ENCODE assay signal across 10 cellular contexts in genomic region chr10:122460891-122461293, GRCh38. TPM values are rescaled to one million over a fixed set of nuclear protein-coding genes. Genes with fewer than 3 reads are reported as not detected.
A peak's percentile ranks its signal among the peaks of the same experiment; 100 is the strongest.
DNase-seq lines count a peak whose midpoint lies in the region; ATAC-seq, FAIRE-seq and TF ChIP-seq lines count a peak whose summit lies in the region.
"Had no signal": no experiment of that assay in that cellular context is flagged by ENCODE, and none has a peak within 500 bp of the region (broad histone marks: within the 10 kb centered on the region; RNA-seq: fewer than 3 reads in every experiment).

No MANE protein-coding gene starts in this region.

- CTCF ChIA-PET in CD4-positive, alpha-beta T cell (lab: Charles Lee), result no interaction called here

- H3K27ac ChIP-seq in CD4-positive, alpha-beta T cell (ENCODE audit: low read depth, low read length), result no peak overlapping the region
- H3K27ac ChIP-seq in heart left ventricle, result peak overlapping the region in 11 of 12 donors; percentile 60 to 86 (median 74)
- H3K27ac ChIP-seq in pancreas, result no peak overlapping the region

- H3K27ac Mint-ChIP-seq in CD4-positive, alpha-beta T cell, result no peak overlapping the region
- H3K27ac Mint-ChIP-seq in activated naive CD8-positive, alpha-beta T cell treated with anti-CD3 and anti-CD28 coated beads for 36 hours, result no peak overlapping the region

- intact Hi-C loops in CD4-positive, alpha-beta T cell (cut with DNase I, micrococcal nuclease), result no loop called here
- intact Hi-C loops in heart left ventricle (cut with DNase I), result loop anchor here in 6 of 10 donors (2.0 to 10.0 kb wide), 3 partner anchors 36 to 104 kb away; partner anchors contain the start of gene DMBT1 (in 2 of the 6)
- intact Hi-C loops in pancreas (cut with DNase I), result no loop called here

- peaks cover 72% of the 10 kb centered on the region for H3K27me3 ChIP-seq in CD4-positive, alpha-beta T cell (ENCODE audit: control insufficient read depth, insufficient read depth, low read length)
- H3K27me3 ChIP-seq in heart left ventricle (peaks cover 0 to 38% (median 0%) of the 10 kb centered on the region in 9 donors), pancreas (no peaks in the 10 kb centered on the region)

- peaks cover 76% of the 10 kb centered on the region for H3K27me3 Mint-ChIP-seq in CD4-positive, alpha-beta T cell
- peaks cover 82% of the 10 kb centered on the region for H3K27me3 Mint-ChIP-seq in activated naive CD8-positive, alpha-beta T cell treated with anti-CD3 and anti-CD28 coated beads for 36 hours

- 0 to 1% (median 1%) methylated on average over 5 to 40 of the region's 40 CpGs for WGBS in heart left ventricle, 4 donors
- 0 to 1% methylated on average over 37 to 40 of the region's 40 CpGs for WGBS in pancreas, 2 donors

- no peak for DNase-seq in CD4-positive, alpha-beta T cell
- DNase-seq in activated naive CD8-positive, alpha-beta T cell treated with anti-CD3 and anti-CD28 coated beads for 36 hours, result no peak
- DNase-seq in heart left ventricle (peak in 1 of 5 donors; percentile 33), pancreas (peak in 1 of 6 donors; percentile 60), D341Med (ENCODE audit: low spot score) (no peak), NCI-H146 (lab: John Stamatoyannopoulos, UW) (no peak), SIG-M5 treated with dmso at 0.1 percent for 504 hours (lab: John Stamatoyannopoulos, UW; ENCODE audit: unreplicated experiment) (no peak)
- DNase-seq: GF-D8 had no signal

- peak overlapping the region; percentile 42 to 97 (median 75) for H3K4me3 ChIP-seq in heart left ventricle
- H3K4me3 ChIP-seq in pancreas, result peak overlapping the region; percentile 48 to 79 (median 56)

- no peaks in the 10 kb centered on the region for H3K9me3 Mint-ChIP-seq in CD4-positive, alpha-beta T cell
- no peaks in the 10 kb centered on the region for H3K9me3 Mint-ChIP-seq in activated naive CD8-positive, alpha-beta T cell treated with anti-CD3 and anti-CD28 coated beads for 36 hours

- no peak for ATAC-seq in CD4-positive, alpha-beta T cell (ENCODE audit: poor library complexity)
- no peak for ATAC-seq in heart left ventricle
- no peak for ATAC-seq in pancreas
- no peak for ATAC-seq in GM18870 (IDR thresholded peaks at IDR 0.05; ENCODE audit: unreplicated experiment)

- peaks cover 0 to 45% (median 24%) of the 10 kb centered on the region in 12 donors for H3K4me1 ChIP-seq in heart left ventricle
- H3K4me1 ChIP-seq in pancreas, result no peaks in the 10 kb centered on the region

- TF ChIP-seq CTCF in CD4-positive, alpha-beta T cell (IDR thresholded peaks at IDR 0.05), result no peak
- no peak for TF ChIP-seq CTCF in heart left ventricle (IDR thresholded peaks at IDR 0.05)
- no peak for TF ChIP-seq CTCF in pancreas (IDR thresholded peaks at IDR 0.05)

- no peaks in the 10 kb centered on the region for H3K9me3 ChIP-seq in CD4-positive, alpha-beta T cell (ENCODE audit: control insufficient read depth, low read length)
- H3K9me3 ChIP-seq in heart left ventricle (no peaks in the 10 kb centered on the region), pancreas (no peaks in the 10 kb centered on the region)

- POLR2A ChIA-PET in CD4-positive, alpha-beta T cell (lab: Charles Lee), result no interaction called here

- peak overlapping the region; percentile 23 for H3K4me3 Mint-ChIP-seq in CD4-positive, alpha-beta T cell
- H3K4me3 Mint-ChIP-seq in activated naive CD8-positive, alpha-beta T cell treated with anti-CD3 and anti-CD28 coated beads for 36 hours, result peak overlapping the region; percentile 33

- no peak for TF ChIP-seq POLR2A in heart left ventricle (IDR thresholded peaks at IDR 0.05)

- FAIRE-seq in pancreas (lab: Jason Lieb, UNC), result no peak

- no peaks in the 10 kb centered on the region for H3K36me3 Mint-ChIP-seq in CD4-positive, alpha-beta T cell (ENCODE audit: low read depth)
- no peaks in the 10 kb centered on the region for H3K36me3 Mint-ChIP-seq in activated naive CD8-positive, alpha-beta T cell treated with anti-CD3 and anti-CD28 coated beads for 36 hours

- peaks cover 12% of the 10 kb centered on the region for H3K4me1 Mint-ChIP-seq in CD4-positive, alpha-beta T cell (ENCODE audit: low read depth)
- H3K4me1 Mint-ChIP-seq in activated naive CD8-positive, alpha-beta T cell treated with anti-CD3 and anti-CD28 coated beads for 36 hours, result peaks cover 14% of the 10 kb centered on the region

- H3K36me3 ChIP-seq in heart left ventricle (peaks cover 0 to 5% (median 0%) of the 10 kb centered on the region in 9 donors), pancreas (no peaks in the 10 kb centered on the region)

RNA-seq across cellular contexts. Expression of gene HTRA1, which starts 0.5 kb away (rescaled TPM):
- not detected for total RNA-seq in CD4-positive, alpha-beta T cell
- total RNA-seq in activated naive CD8-positive, alpha-beta T cell treated with anti-CD3 and anti-CD28 coated beads for 36 hours, result not detected
- total RNA-seq in heart left ventricle, result 100 to 1,000 TPM in 3 of 9 donors, 10 to 100 TPM in 6; 35.7 to 153 (median 57.6) TPM
- 10 to 100 TPM; 30.5 to 34.9 TPM for polyA plus RNA-seq in heart left ventricle
- 10 to 100 TPM; 10.4 to 83.0 (median 21.7) TPM for total RNA-seq in pancreas
- 10 to 100 TPM; 19.2 to 20.0 TPM for polyA plus RNA-seq in pancreas

RNA-seq across cellular contexts. Expression of gene ARMS2, which starts 6.4 kb away (rescaled TPM):
- not detected for total RNA-seq in CD4-positive, alpha-beta T cell
- not detected for total RNA-seq in activated naive CD8-positive, alpha-beta T cell treated with anti-CD3 and anti-CD28 coated beads for 36 hours
- total RNA-seq in heart left ventricle (1 to 10 TPM in 2 of 9 donors, under 1 TPM in 1, not detected in 6; 0.87 to 1.5 (median 1.2) TPM), pancreas (not detected)
- polyA plus RNA-seq in heart left ventricle (not detected), pancreas (not detected)
- total RNA-seq: renal cortical epithelial cell had no signal

Comparison
In these comparisons a context has a peak if more than half of its experiments do, and no peak if none do; other contexts are left out.
1. H3K27ac ChIP-seq: peak in heart left ventricle (11 of 12); none in CD4-positive, alpha-beta T cell (single experiment) and pancreas (0 of 4).
2. RNA of gene HTRA1, which starts 0.5 kb away (total RNA-seq): 35.7 to 153 TPM in heart left ventricle and 10.4 to 83.0 TPM in pancreas; not detected in CD4-positive, alpha-beta T cell and not detected in activated naive CD8-positive, alpha-beta T cell treated with anti-CD3 and anti-CD28 coated beads for 36 hours; every median in the first group is over 10 times any median in the second.
3. intact Hi-C loops: an anchor here in heart left ventricle (2.0 to 10.0 kb wide); none called in CD4-positive, alpha-beta T cell and pancreas.